ENCODE assay signal across 8 cellular contexts in the genomic region with DNA sequence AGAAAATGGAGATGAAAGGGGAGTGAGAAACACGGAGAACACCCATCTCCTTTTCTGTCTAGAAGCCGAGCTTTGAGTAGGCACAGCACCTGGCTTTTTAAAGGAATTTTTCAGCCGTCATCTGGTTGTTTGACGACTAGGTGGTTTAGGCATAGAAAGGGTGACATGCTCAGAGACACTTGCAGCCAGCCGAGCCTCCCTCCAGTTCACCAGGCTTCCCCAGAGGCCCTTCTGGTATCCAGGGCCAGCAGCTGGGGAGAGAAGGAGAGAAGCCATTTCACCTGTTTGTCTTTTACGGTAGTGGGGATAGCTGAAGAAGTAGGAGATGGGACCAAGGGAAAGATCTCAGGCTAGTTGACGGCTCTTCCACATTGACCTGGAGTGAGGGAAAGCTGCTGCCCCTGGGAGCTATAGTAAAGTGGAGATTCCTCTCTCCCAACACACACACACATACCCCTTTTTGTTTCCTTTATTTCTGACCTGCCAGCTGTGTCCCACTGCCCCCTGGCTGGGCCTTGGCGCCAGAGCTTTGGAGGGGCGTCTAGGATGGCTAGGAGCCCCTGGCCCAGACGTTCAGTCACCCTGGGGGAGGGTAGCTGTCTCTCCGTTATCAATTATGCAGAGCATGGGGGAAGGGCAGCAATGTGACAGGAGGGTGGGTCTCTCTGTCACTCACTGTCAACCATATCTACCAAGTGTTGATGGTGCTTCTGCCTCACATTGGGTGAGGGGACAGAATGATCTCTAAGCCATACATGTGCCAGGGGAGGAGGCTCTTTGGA. TPM values are rescaled to one million over a fixed set of nuclear protein-coding genes. Genes with fewer than 3 reads are reported as not detected.
A peak's percentile ranks its signal among the peaks of the same experiment; 100 is the strongest.
DNase-seq lines count a peak whose midpoint lies in the region; ATAC-seq and TF ChIP-seq lines count a peak whose summit lies in the region.

No MANE protein-coding gene starts in this region.

- H3K4me2 ChIP-seq in GM23248 (ENCODE audit: unreplicated experiment) (peak overlapping the region; percentile 86), PC-3 (ENCODE audit: low read length) (peak overlapping the region; percentile 84)

- ATAC-seq in PC-3: peak; percentile 6

- H3K27ac ChIP-seq in GM23248 (peak overlapping the region; percentile 64; the same call in 1 of the 2 replicates), PC-3 (ENCODE audit: low read length) (no peak overlapping the region), esophagus muscularis mucosa (replicated peaks in 1 of 4) (peak overlapping the region; percentile 86 to 88 (median 86)), prostate gland (peak overlapping the region; percentile 84 to 89)

- H3K9me2 ChIP-seq in GM23248 (ENCODE audit: insufficient read depth): no peaks in the 10 kb centered on the region
- H3K9me2 ChIP-seq in PC-3 (replicated peaks; ENCODE audit: low read length): no peaks in the 10 kb centered on the region

- POLR2A ChIA-PET in PC-3 (lab: Charles Lee; ENCODE audit: unreplicated experiment): interaction anchor here (0.6 kb wide), 2 partner anchors 15 to 557 kb away, joined by 5 to 8 read pairs; no protein-coding TSS in a partner anchor

- H4K20me1 ChIP-seq in GM23248 (ENCODE audit: insufficient read depth) (no peaks in the 10 kb centered on the region), PC-3 (ENCODE audit: low read length) (no peaks in the 10 kb centered on the region)

- TF ChIP-seq POLR2A in esophagus muscularis mucosa (IDR thresholded peaks at IDR 0.05; ENCODE audit: low read depth) (no peak), prostate gland (IDR thresholded peaks at IDR 0.05) (no peak)

- H3K4me1 ChIP-seq in GM23248 (ENCODE audit: insufficient read depth) (peaks cover 23% of the 10 kb centered on the region), PC-3 (ENCODE audit: insufficient read depth, low read length) (peaks cover 7% of the 10 kb centered on the region; the same call in 1 of the 2 replicates), esophagus muscularis mucosa (peaks cover 28 to 63% (median 56%) of the 10 kb centered on the region in 4 donors), prostate gland (replicated peaks) (peaks cover 4% of the 10 kb centered on the region)

- no peak for TF ChIP-seq CTCF in PC-3 (conservative IDR thresholded peaks at IDR 0.05; ENCODE audit: low read depth, low read length)
- no peak for TF ChIP-seq CTCF in esophagus muscularis mucosa (IDR thresholded peaks at IDR 0.05)
- TF ChIP-seq CTCF in prostate gland (IDR thresholded peaks at IDR 0.05): no peak

- peaks cover 12% of the 10 kb centered on the region; the same call in 1 of the 2 replicates for H3F3A ChIP-seq in GM23248 (ENCODE audit: insufficient read depth)
- no peaks in the 10 kb centered on the region for H3F3A ChIP-seq in PC-3 (ENCODE audit: low read length, unreplicated experiment)

- in situ Hi-C loops in GM23248 (cut with MboI): no loop called here

- H3K36me3 ChIP-seq in GM23248 (ENCODE audit: low read depth): no peaks in the 10 kb centered on the region
- no peaks in the 10 kb centered on the region for H3K36me3 ChIP-seq in PC-3 (ENCODE audit: low read depth, low read length)
- H3K36me3 ChIP-seq in esophagus muscularis mucosa: no peaks in the 10 kb centered on the region
- H3K36me3 ChIP-seq in prostate gland: no peaks in the 10 kb centered on the region

- intact Hi-C loops in PC-3 (cut with micrococcal nuclease): no loop called here
- intact Hi-C loops in esophagus muscularis mucosa (cut with DNase I): no loop called here
- intact Hi-C loops in prostate gland (cut with DNase I): no loop called here

- H3K9ac ChIP-seq in GM23248 (peak overlapping the region; percentile 79), PC-3 (ENCODE audit: low read length) (peak overlapping the region; percentile 35)

- BruUV-seq in PC-3 (replicated peaks; lab: Mats Ljungman, UMichigan): TSS peak; percentile 84

- H3K79me2 ChIP-seq in GM23248 (ENCODE audit: insufficient read depth) (peaks cover 67% of the 10 kb centered on the region), PC-3 (ENCODE audit: low read length) (no peaks in the 10 kb centered on the region)

- H3K4me3 ChIP-seq in GM23248 (peak overlapping the region; percentile 72), PC-3 (ENCODE audit: low read length) (peak overlapping the region; percentile 65), esophagus muscularis mucosa (peak overlapping the region; percentile 67 to 75 (median 70)), prostate gland (peak overlapping the region; percentile 50 to 58)

- H2AFZ ChIP-seq in GM23248 (peak overlapping the region; percentile 83), PC-3 (ENCODE audit: low read length) (peak overlapping the region; percentile 90)

- H3K27me3 ChIP-seq in GM23248 (replicated peaks; ENCODE audit: insufficient read depth) (no peaks in the 10 kb centered on the region), PC-3 (ENCODE audit: low read length) (no peaks in the 10 kb centered on the region), esophagus muscularis mucosa (no peaks in the 10 kb centered on the region), prostate gland (replicated peaks; ENCODE audit: insufficient read depth) (no peaks in the 10 kb centered on the region)

- 33 to 36% methylated on average over 11 of the region's 11 CpGs for WGBS in GM23248 (ENCODE audit: low coverage in 1 of 2, low lambda C conversion rate in 2 of 2, missing lambda C conversion rate in 2 of 2), 2 experiments
- WGBS in esophagus muscularis mucosa: 43% methylated on average over 11 of the region's 11 CpGs
- WGBS in prostate gland: 23% methylated on average over 11 of the region's 11 CpGs

- no peak for TF ChIP-seq EP300 in esophagus muscularis mucosa (IDR thresholded peaks at IDR 0.05)

- CTCF ChIA-PET in PC-3 (lab: Charles Lee): no interaction called here

- H3K9me3 ChIP-seq in GM23248 (ENCODE audit: low read depth): no peaks in the 10 kb centered on the region
- H3K9me3 ChIP-seq in PC-3 (ENCODE audit: low read length): no peaks in the 10 kb centered on the region
- H3K9me3 ChIP-seq in esophagus muscularis mucosa: no peaks in the 10 kb centered on the region
- no peaks in the 10 kb centered on the region for H3K9me3 ChIP-seq in prostate gland

- DNase-seq in GM23248 (no peak), PC-3 (no peak), esophagus muscularis mucosa (ENCODE audit: extremely low spot score) (no peak), prostate gland (ENCODE audit: low spot score) (no peak), iPS-NIHi11 (ENCODE audit: low spot score) (no peak), AG20443 (ENCODE audit: low spot score) (no peak), D341Med (ENCODE audit: low spot score) (no peak), putamen (ENCODE audit: low spot score) (no peak)

RNA-seq across cellular contexts. Expression of a gene that starts 5.5 kb away (rescaled TPM):
- 36.5 and 37.4 TPM in 2 replicates for total RNA-seq in GM23248 (2014; rRNA removed; shearing (Covaris generic))
- polyA plus RNA-seq in GM23248 (2016; fragmentation: Nextera tagmentation; extraction: Ambion mirVana): 8.7 and 10.4 TPM in 2 replicates
- total RNA-seq in PC-3 (2014; rRNA removed): 8.5 and 9.6 TPM in 2 replicates
- 10 to 100 TPM; 12.6 to 20.1 (median 18.9) TPM for total RNA-seq in esophagus muscularis mucosa
- 10 to 100 TPM in 1 of 2 donors, 1 to 10 TPM in 1; 4.3 to 30.9 TPM for total RNA-seq in prostate gland

RNA-seq across cellular contexts. Expression of a gene that starts 7.3 kb away (rescaled TPM):
- 40.1 and 54.1 TPM in 2 replicates for total RNA-seq in GM23248 (2014; rRNA removed; shearing (Covaris generic))
- 32.1 and 36.0 TPM in 2 replicates for polyA plus RNA-seq in GM23248 (2016; fragmentation: Nextera tagmentation; extraction: Ambion mirVana)
- 82.0 and 98.9 TPM in 2 replicates for total RNA-seq in PC-3 (2014; rRNA removed)
- total RNA-seq in esophagus muscularis mucosa: 10 to 100 TPM; 12.7 to 16.6 (median 12.9) TPM
- total RNA-seq in prostate gland: 10 to 100 TPM; 23.4 to 45.7 TPM

RNA-seq across cellular contexts. Expression of a gene that starts 13.5 kb away (rescaled TPM):
- not detected in 2 replicates for total RNA-seq in GM23248 (2014; rRNA removed; shearing (Covaris generic))
- polyA plus RNA-seq in GM23248 (2016; fragmentation: Nextera tagmentation; extraction: Ambion mirVana): not detected in 2 replicates
- total RNA-seq in PC-3 (2014; rRNA removed) (not detected in 2 replicates), esophagus muscularis mucosa (not detected), prostate gland (not detected)

RNA-seq across cellular contexts. Expression of a gene that starts 41.9 kb away (rescaled TPM):
- 143 TPM in 2 replicates for total RNA-seq in GM23248 (2014; rRNA removed; shearing (Covaris generic))
- polyA plus RNA-seq in GM23248 (2016; fragmentation: Nextera tagmentation; extraction: Ambion mirVana): 94.3 and 100 TPM in 2 replicates
- total RNA-seq in PC-3 (2014; rRNA removed) (204 and 306 TPM in 2 replicates), esophagus muscularis mucosa (100 to 1,000 TPM; 275 to 374 (median 365) TPM), prostate gland (100 to 1,000 TPM; 322 to 534 TPM)

RNA-seq across cellular contexts. Expression of a gene that starts 52.3 kb away (rescaled TPM):
- 35.3 and 42.4 TPM in 2 replicates for total RNA-seq in GM23248 (2014; rRNA removed; shearing (Covaris generic))
- 217 and 221 TPM in 2 replicates for polyA plus RNA-seq in GM23248 (2016; fragmentation: Nextera tagmentation; extraction: Ambion mirVana)
- total RNA-seq in PC-3 (2014; rRNA removed) (54.2 and 60.9 TPM in 2 replicates), esophagus muscularis mucosa (10 to 100 TPM; 47.8 to 77.6 (median 65.3) TPM), prostate gland (100 to 1,000 TPM in 1 of 2 donors, 10 to 100 TPM in 1; 98.8 to 104 TPM)
